In the genomic region with DNA sequence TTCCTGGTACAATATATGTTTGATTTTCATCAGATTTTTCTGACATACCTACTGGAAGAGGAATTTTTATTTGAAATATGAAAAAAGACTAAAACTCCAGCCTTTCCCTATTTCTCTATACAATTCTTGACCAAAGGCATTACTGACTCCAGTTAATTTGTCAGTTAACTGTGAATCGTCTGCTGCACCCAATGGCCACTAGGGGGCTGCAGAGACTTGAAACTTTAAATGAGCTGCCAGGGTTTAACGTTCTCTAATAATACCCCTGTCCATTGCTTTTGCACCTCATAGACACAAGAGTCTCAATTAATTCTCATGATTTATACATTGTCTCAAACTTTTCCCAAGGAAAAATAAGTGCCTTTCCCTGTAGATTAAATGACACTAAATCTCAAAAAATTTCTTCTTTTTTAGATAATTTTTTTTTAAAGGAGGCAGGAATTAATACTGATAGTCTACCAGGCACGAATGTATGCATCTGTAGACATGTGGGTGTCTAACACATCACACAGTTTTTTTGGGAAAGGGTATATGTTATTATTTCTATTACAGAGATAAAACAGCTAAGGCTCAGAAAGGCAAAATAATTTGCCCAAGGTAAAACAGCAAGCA, we compare ENCODE assay signal across 9 cellular contexts. TPM values are rescaled to one million over a fixed set of nuclear protein-coding genes. Genes with fewer than 3 reads are reported as not detected.
A peak's percentile ranks its signal among the peaks of the same experiment; 100 is the strongest.
DNase-seq lines count a peak whose midpoint lies in the region; ATAC-seq, FAIRE-seq and TF ChIP-seq lines count a peak whose summit lies in the region.
"Had no signal": no experiment of that assay in that cellular context is flagged by ENCODE, and none has a peak within 500 bp of the region (broad histone marks: within the 10 kb centered on the region; RNA-seq: fewer than 3 reads in every experiment).

No MANE protein-coding gene starts in this region.

- TF ChIP-seq CTCF in MCF 10A (IDR thresholded peaks at IDR 0.05; ENCODE audit: unreplicated experiment), result peak; percentile 86
- peak; percentile 79 to 83 (median 81) for TF ChIP-seq CTCF in keratinocyte (optimal IDR thresholded peaks at IDR 0.05 in 1 of 3, IDR thresholded peaks at IDR 0.05 in 1 of 3, conservative IDR thresholded peaks at IDR 0.05 in 1 of 3; ENCODE audit: extremely low read depth in 1 of 3, insufficient read depth in 2 of 3, low read length in 3 of 3)

- no peak overlapping the region for H3K27ac ChIP-seq in keratinocyte (ENCODE audit: control insufficient read depth, insufficient read depth, low read length)

- ATAC-seq in GM18517 (IDR thresholded peaks at IDR 0.05; ENCODE audit: unreplicated experiment) (peak; percentile 51), T-cell (replicated peaks in 1 of 4) (no peak), GM18520 (IDR thresholded peaks at IDR 0.05; ENCODE audit: unreplicated experiment) (no peak)
- ATAC-seq: naive thymus-derived CD4-positive, alpha-beta T cell had no signal

- H3K27ac Mint-ChIP-seq in T-cell, result no peak overlapping the region
- no peak overlapping the region for H3K27ac Mint-ChIP-seq in MCF 10A (ENCODE audit: low read depth, unreplicated experiment)
- H3K27ac Mint-ChIP-seq: naive thymus-derived CD4-positive, alpha-beta T cell had no signal

- H3K9me3 Mint-ChIP-seq in T-cell (no peaks in the 10 kb centered on the region), MCF 10A (ENCODE audit: unreplicated experiment) (peaks cover 7% of the 10 kb centered on the region)

- no peak overlapping the region for H3K4me3 ChIP-seq in keratinocyte (ENCODE audit: control insufficient read depth in 2 of 3, extremely low read depth in 1 of 3, insufficient read depth in 2 of 3, low read depth in 1 of 3, low read length in 3 of 3)

- no peak overlapping the region for H3K9ac ChIP-seq in keratinocyte (ENCODE audit: control insufficient read depth, extremely low read depth, insufficient read depth, low read length)

- DNase-seq in AG20443 (ENCODE audit: low spot score) (peak; percentile 74), NCI-H1417 (lab: John Stamatoyannopoulos, UW) (peak; percentile 70 to 89 (median 82)), T-cell (peak in 22 of 34 experiments; percentile 4 to 37 (median 18)), MCF 10A (ENCODE audit: unreplicated experiment) (peak; percentile 83), keratinocyte (ENCODE audit: low read depth, low spot score) (peak; percentile 9)
- DNase-seq in stimulated activated CD4-positive, alpha-beta T cell treated with anti-CD3 and anti-CD28 coated beads, Interleukin-4, amount 100 ng/mL, for 24 hours, result peak; percentile 47

- H2AFZ ChIP-seq in keratinocyte (ENCODE audit: control insufficient read depth, low read length), result no peak overlapping the region

- POLR2A ChIA-PET in T-cell (lab: Charles Lee), result no interaction called here
- POLR2A ChIA-PET in MCF 10A (lab: Yijun Ruan, JAX), result interaction anchor here (0.6 to 1.1 kb wide), 3 partner anchors 103 to 859 kb away, joined by 3 to 5 read pairs (median 3); no protein-coding TSS in a partner anchor

- dilution Hi-C loops in keratinocyte (cut with MboI; ENCODE audit: extremely low pct_ligation_motif_present, low sequenced_read_pairs), result no loop called here

- H3K27me3 Mint-ChIP-seq in T-cell, result peaks cover 47 to 55% of the 10 kb centered on the region in 2 donors
- H3K27me3 Mint-ChIP-seq in MCF 10A (ENCODE audit: insufficient read depth, unreplicated experiment), result peaks cover 42% of the 10 kb centered on the region

- no peaks in the 10 kb centered on the region for H3K79me2 ChIP-seq in keratinocyte (ENCODE audit: control insufficient read depth, insufficient read depth, low read length)

- no peaks in the 10 kb centered on the region for H3K9me1 ChIP-seq in keratinocyte (ENCODE audit: control insufficient read depth, extremely low read depth, insufficient read depth, low read length)

- H3K36me3 ChIP-seq in keratinocyte (ENCODE audit: control insufficient read depth in 2 of 2, extremely low read depth in 1 of 2, insufficient read depth in 2 of 2, low read length in 2 of 2), result no peaks in the 10 kb centered on the region

- H3K27me3 ChIP-seq in keratinocyte (ENCODE audit: control insufficient read depth, extremely low read depth, insufficient read depth, low read length), result peaks cover 36% of the 10 kb centered on the region

- H3K9me3 ChIP-seq in keratinocyte (ENCODE audit: control insufficient read depth, low read depth, low read length), result no peaks in the 10 kb centered on the region

- no peaks in the 10 kb centered on the region for H3K4me1 ChIP-seq in keratinocyte (ENCODE audit: control insufficient read depth, extremely low read depth, insufficient read depth, low read length)

- no peak overlapping the region for H3K4me2 ChIP-seq in keratinocyte (ENCODE audit: control insufficient read depth, extremely low read depth, insufficient read depth, low read depth, low read length)

- BruUV-seq in MCF 10A (replicated peaks; lab: Mats Ljungman, UMichigan), result no TSS peak

- peaks cover 2% of the 10 kb centered on the region for H4K20me1 ChIP-seq in keratinocyte (ENCODE audit: control insufficient read depth, extremely low read depth, insufficient read depth, low read length)

- H3K4me1 Mint-ChIP-seq in T-cell (peaks cover 6 to 25% (median 19%) of the 10 kb centered on the region in 3 donors), MCF 10A (ENCODE audit: insufficient read depth, unreplicated experiment) (no peaks in the 10 kb centered on the region)

- intact Hi-C loops in MCF 10A (cut with micrococcal nuclease), result loop anchor here (1.0 kb wide), 3 partner anchors 149 to 965 kb away; no protein-coding TSS in a partner anchor

- H3K4me3 Mint-ChIP-seq in T-cell (peak overlapping the region in 1 of 3 donors; percentile 13), MCF 10A (ENCODE audit: unreplicated experiment) (no peak overlapping the region)

- H3K36me3 Mint-ChIP-seq in T-cell, result no peaks in the 10 kb centered on the region
- no peaks in the 10 kb centered on the region for H3K36me3 Mint-ChIP-seq in MCF 10A (ENCODE audit: insufficient read depth, unreplicated experiment)

- CTCF ChIA-PET in T-cell (lab: Charles Lee), result interaction anchor here (0.5 to 1.4 kb wide), 6 partner anchors 10 to 923 kb away, joined by 3 to 6 read pairs (median 4); no protein-coding TSS in a partner anchor
- CTCF ChIA-PET in MCF 10A (lab: Yijun Ruan, JAX), result interaction anchor here (0.5 to 14.9 kb wide), 33 partner anchors 8 to 864 kb away, joined by 3 to 247 read pairs (median 4); no protein-coding TSS in a partner anchor

- no peak for FAIRE-seq in keratinocyte (lab: Jason Lieb, UNC)

RNA-seq across cellular contexts. Expression of gene ALK, which starts 1.8 kb away (rescaled TPM):
- total RNA-seq in T-cell, result not detected
- 0.07 TPM in 1 of 2 replicates, not detected in the other for total RNA-seq in MCF 10A (2022)
- not detected in 3 replicates for polyA plus RNA-seq in keratinocyte
- polyA plus RNA-seq in keratinocyte (2011; ENCODE audit: low read depth), result not detected
- polyA plus RNA-seq in keratinocyte (2011; cell fraction: cytosol; rRNA removed), result not detected in 2 replicates
- polyA plus RNA-seq in keratinocyte (2011; cell fraction: nucleus; rRNA removed), result not detected in 2 replicates
- 0.18 TPM in 1 of 2 replicates, not detected in the other for polyA plus RNA-seq in keratinocyte (2012; ENCODE audit: low replicate concordance)
- polyA minus RNA-seq in keratinocyte, result not detected in 3 replicates
- polyA minus RNA-seq in keratinocyte (2011; cell fraction: cytosol; rRNA and poly(A)+ RNA removed), result not detected
- not detected in 2 replicates for polyA minus RNA-seq in keratinocyte (2011; cell fraction: nucleus; rRNA and poly(A)+ RNA removed)
- total RNA-seq: naive thymus-derived CD4-positive, alpha-beta T cell had no signal

Comparison
In these comparisons a context has a peak if more than half of its experiments do, and no peak if none do; other contexts are left out.
1. DNase-seq: peak in every context shown above with its lines; median percentile 83 in MCF 10A; 82 in NCI-H1417; 74 in AG20443; 47 in stimulated activated CD4-positive, alpha-beta T cell treated with anti-CD3 and anti-CD28 coated beads, Interleukin-4, amount 100 ng/mL, for 24 hours; 18 in T-cell; 9 in keratinocyte.